Comparison of ENCODE assay signal across 8 cellular contexts in the genomic region with DNA sequence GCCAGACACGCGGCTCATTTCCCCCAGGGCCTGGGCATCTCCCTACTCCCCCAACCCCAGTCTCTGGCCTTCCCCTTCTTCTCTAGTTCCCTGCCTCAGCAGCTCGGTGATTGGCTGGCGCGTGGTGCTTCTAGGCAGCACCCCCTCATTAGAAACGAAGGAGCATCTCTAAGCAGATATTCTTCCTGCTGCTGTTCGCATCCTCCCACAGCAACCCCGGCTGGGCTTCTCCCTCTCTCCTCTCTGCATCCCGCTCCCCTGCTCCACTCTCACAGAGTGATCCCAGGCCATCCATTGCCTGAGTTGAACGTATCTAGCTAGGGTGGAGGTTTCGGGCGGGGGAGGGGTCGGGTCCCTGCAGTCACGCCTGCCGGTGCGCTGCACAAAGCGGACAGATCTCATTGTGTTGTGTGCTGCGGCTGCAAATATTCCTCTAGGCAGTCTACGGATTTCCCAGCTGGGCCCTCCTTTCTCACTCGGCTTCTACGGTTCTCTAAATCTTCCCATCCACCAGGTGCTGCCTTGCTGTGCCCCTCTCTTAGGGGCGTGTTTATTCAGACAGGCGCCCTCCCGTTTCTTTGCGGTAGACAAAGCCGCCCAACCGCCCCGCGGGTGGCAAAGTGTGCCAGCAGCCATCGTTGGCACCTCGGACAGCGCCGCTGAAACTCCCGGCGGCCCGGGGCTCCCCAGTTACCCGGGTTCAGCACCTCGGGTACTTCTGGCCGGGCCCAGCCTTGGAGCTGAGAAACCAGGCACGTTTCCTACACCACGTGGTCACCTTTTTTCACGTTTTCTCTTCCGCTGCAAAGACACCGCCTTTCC. TPM values are rescaled to one million over a fixed set of nuclear protein-coding genes. Genes with fewer than 3 reads are reported as not detected.
DNase-seq lines count a peak whose midpoint lies in the region; ATAC-seq and TF ChIP-seq lines count a peak whose summit lies in the region.

No MANE protein-coding gene starts in this region.

- no peaks in the 10 kb centered on the region for H3F3A ChIP-seq in neural cell (ENCODE audit: insufficient read depth, low read length, poor library complexity, severe bottlenecking)

- 7% methylated on average over 29 of the region's 44 CpGs for WGBS in suprapubic skin

- peaks cover 12% of the 10 kb centered on the region for H3K27me3 ChIP-seq in neural cell (ENCODE audit: insufficient read depth, low read depth, low read length)
- peaks cover 81% of the 10 kb centered on the region for H3K27me3 ChIP-seq in suprapubic skin
- peaks cover 11 to 89% of the 10 kb centered on the region in 2 donors for H3K27me3 ChIP-seq in breast epithelium

- peak overlapping the region; percentile 86 for H3K4me2 ChIP-seq in neural cell (ENCODE audit: low read length)

- peak overlapping the region; percentile 79 for H3K4me3 ChIP-seq in neural cell (ENCODE audit: low read length)
- H3K4me3 ChIP-seq in suprapubic skin, result no peak overlapping the region
- peak overlapping the region in 1 of 3 donors; percentile 11 for H3K4me3 ChIP-seq in breast epithelium

- peak; percentile 16 for TF ChIP-seq EP300 in neural cell (conservative IDR thresholded peaks at IDR 0.05; ENCODE audit: poor library complexity, severe bottlenecking)
- TF ChIP-seq EP300 in suprapubic skin (IDR thresholded peaks at IDR 0.05), result no peak

- H3K27ac ChIP-seq in neural cell (ENCODE audit: low read length) (peak overlapping the region; percentile 92), suprapubic skin (no peak overlapping the region), breast epithelium (no peak overlapping the region)

- H3K9ac ChIP-seq in neural cell (ENCODE audit: low read length), result peak overlapping the region; percentile 81

- no peaks in the 10 kb centered on the region for H3K9me2 ChIP-seq in neural cell (ENCODE audit: insufficient read depth, low read length)

- TF ChIP-seq RAD21 in neural cell (conservative IDR thresholded peaks at IDR 0.05), result no peak

- ATAC-seq in HG03442 (IDR thresholded peaks at IDR 0.05; ENCODE audit: unreplicated experiment), result peak; percentile 36

- DNase-seq in COR-L47 (lab: John Stamatoyannopoulos, UW) (peak; percentile 79), GM19238 (ENCODE audit: insufficient read length, low spot score) (peak; percentile 39), amygdala (lab: John Stamatoyannopoulos, UW) (peak in 38 of 56 donors; percentile 19 to 75 (median 45)), suprapubic skin (ENCODE audit: low spot score in 2 of 2) (no peak), NCI-H2029 (lab: John Stamatoyannopoulos, UW) (no peak), breast epithelium (ENCODE audit: low spot score in 2 of 2) (no peak)

- no peak for TF ChIP-seq POLR2A in suprapubic skin (IDR thresholded peaks at IDR 0.05)
- TF ChIP-seq POLR2A in breast epithelium (IDR thresholded peaks at IDR 0.05), result no peak

- intact Hi-C loops in breast epithelium (cut with DNase I; ENCODE audit: low total_unique reads), result no loop called here

- H3K4me1 ChIP-seq in suprapubic skin, result peaks cover 33% of the 10 kb centered on the region
- H3K4me1 ChIP-seq in breast epithelium, result peaks cover 0 to 4% of the 10 kb centered on the region in 2 donors

- H2AFZ ChIP-seq in neural cell (ENCODE audit: low read depth, low read length), result peak overlapping the region; percentile 83

- H3K36me3 ChIP-seq in neural cell (ENCODE audit: insufficient read depth, low read length), result no peaks in the 10 kb centered on the region
- no peaks in the 10 kb centered on the region for H3K36me3 ChIP-seq in suprapubic skin
- no peaks in the 10 kb centered on the region for H3K36me3 ChIP-seq in breast epithelium

- H3K9me3 ChIP-seq in neural cell (ENCODE audit: low read length) (no peaks in the 10 kb centered on the region), suprapubic skin (no peaks in the 10 kb centered on the region), breast epithelium (no peaks in the 10 kb centered on the region)

- H4K20me1 ChIP-seq in neural cell (ENCODE audit: insufficient read depth), result no peaks in the 10 kb centered on the region

- H3K79me2 ChIP-seq in neural cell (replicated peaks; ENCODE audit: insufficient read depth, low read length), result peaks cover 10% of the 10 kb centered on the region

- TF ChIP-seq CTCF in neural cell (IDR thresholded peaks at IDR 0.05; ENCODE audit: poor library complexity, severe bottlenecking) (no peak), suprapubic skin (IDR thresholded peaks at IDR 0.05) (no peak), breast epithelium (IDR thresholded peaks at IDR 0.05) (no peak)

TF ChIP-seq in neural cell, 6 proteins besides CTCF, POLR2A, EP300 and RAD21:
- TF ChIP-seq TAF1 (IDR thresholded peaks at IDR 0.05; ENCODE audit: low read depth) (peak; percentile 90), POLR2AphosphoS5 (IDR thresholded peaks at IDR 0.05) (peak; percentile 62), EZH2 (IDR thresholded peaks at IDR 0.05; ENCODE audit: borderline replicate concordance, insufficient read depth, low read length, poor library complexity, severe bottlenecking) (no peak), MXI1 (conservative IDR thresholded peaks at IDR 0.05; ENCODE audit: poor library complexity, severe bottlenecking) (peak; percentile 86), SMC3 (conservative IDR thresholded peaks at IDR 0.05; ENCODE audit: poor library complexity) (peak; percentile 12)
- TF ChIP-seq, protein P1, sequence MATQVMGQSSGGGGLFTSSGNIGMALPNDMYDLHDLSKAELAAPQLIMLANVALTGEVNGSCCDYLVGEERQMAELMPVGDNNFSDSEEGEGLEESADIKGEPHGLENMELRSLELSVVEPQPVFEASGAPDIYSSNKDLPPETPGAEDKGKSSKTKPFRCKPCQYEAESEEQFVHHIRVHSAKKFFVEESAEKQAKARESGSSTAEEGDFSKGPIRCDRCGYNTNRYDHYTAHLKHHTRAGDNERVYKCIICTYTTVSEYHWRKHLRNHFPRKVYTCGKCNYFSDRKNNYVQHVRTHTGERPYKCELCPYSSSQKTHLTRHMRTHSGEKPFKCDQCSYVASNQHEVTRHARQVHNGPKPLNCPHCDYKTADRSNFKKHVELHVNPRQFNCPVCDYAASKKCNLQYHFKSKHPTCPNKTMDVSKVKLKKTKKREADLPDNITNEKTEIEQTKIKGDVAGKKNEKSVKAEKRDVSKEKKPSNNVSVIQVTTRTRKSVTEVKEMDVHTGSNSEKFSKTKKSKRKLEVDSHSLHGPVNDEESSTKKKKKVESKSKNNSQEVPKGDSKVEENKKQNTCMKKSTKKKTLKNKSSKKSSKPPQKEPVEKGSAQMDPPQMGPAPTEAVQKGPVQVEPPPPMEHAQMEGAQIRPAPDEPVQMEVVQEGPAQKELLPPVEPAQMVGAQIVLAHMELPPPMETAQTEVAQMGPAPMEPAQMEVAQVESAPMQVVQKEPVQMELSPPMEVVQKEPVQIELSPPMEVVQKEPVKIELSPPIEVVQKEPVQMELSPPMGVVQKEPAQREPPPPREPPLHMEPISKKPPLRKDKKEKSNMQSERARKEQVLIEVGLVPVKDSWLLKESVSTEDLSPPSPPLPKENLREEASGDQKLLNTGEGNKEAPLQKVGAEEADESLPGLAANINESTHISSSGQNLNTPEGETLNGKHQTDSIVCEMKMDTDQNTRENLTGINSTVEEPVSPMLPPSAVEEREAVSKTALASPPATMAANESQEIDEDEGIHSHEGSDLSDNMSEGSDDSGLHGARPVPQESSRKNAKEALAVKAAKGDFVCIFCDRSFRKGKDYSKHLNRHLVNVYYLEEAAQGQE (IDR thresholded peaks at IDR 0.05; ENCODE audit: borderline replicate concordance), result peak; percentile 92

RNA-seq across cellular contexts. Expression of gene CACNA1E, which starts 2.2 kb away (rescaled TPM):
- polyA plus RNA-seq in neural cell, result 29.5 and 33.1 TPM in 2 replicates
- 80.8 and 92.7 TPM in 2 replicates for polyA minus RNA-seq in neural cell
- total RNA-seq in suprapubic skin (not detected), breast epithelium (under 1 TPM in 1 of 3 donors, not detected in 2; under 0.01 TPM)

Comparison
In these comparisons a context has a peak if more than half of its experiments do, and no peak if none do; other contexts are left out.
1. DNase-seq: peak in COR-L47 (single experiment), GM19238 (single experiment) and amygdala (38 of 56); none in suprapubic skin (0 of 2), NCI-H2029 (single experiment) and breast epithelium (0 of 2).